Comparison of ENCODE assay signal across 11 cellular contexts in genomic region chr7:101935521-101936141, GRCh38.
A peak's percentile ranks its signal among the peaks of the same experiment; 100 is the strongest.
DNase-seq lines count a peak whose midpoint lies in the region; ATAC-seq and TF ChIP-seq lines count a peak whose summit lies in the region.
"Had no signal": no experiment of that assay in that cellular context is flagged by ENCODE, and none has a peak within 500 bp of the region (broad histone marks: within the 10 kb centered on the region; RNA-seq: fewer than 3 reads in every experiment).

No MANE protein-coding gene starts in this region.

- H3K36me3 ChIP-seq in A673 (ENCODE audit: insufficient read depth, low read length, poor library complexity, severe bottlenecking), result no peaks in the 10 kb centered on the region

- peaks cover under 1% of the 10 kb centered on the region for H3K9me3 ChIP-seq in A673 (ENCODE audit: low read depth, low read length, poor library complexity, severe bottlenecking)

- no peaks in the 10 kb centered on the region for H3K27me3 ChIP-seq in A673 (replicated peaks; ENCODE audit: insufficient read depth, low read depth, low read length, poor library complexity)

- H3K27ac ChIP-seq in RWPE1, result peak overlapping the region; percentile 38
- H3K27ac ChIP-seq in A673 (ENCODE audit: low read depth, low read length, poor library complexity, severe bottlenecking), result no peak overlapping the region

- no peak overlapping the region for H3K4me3 ChIP-seq in A673 (ENCODE audit: low read depth, low read length, poor library complexity, severe bottlenecking)

- POLR2A ChIA-PET in RWPE1 (lab: Yijun Ruan, JAX; ENCODE audit: low non-redundant PET), result no interaction called here
- POLR2A ChIA-PET in A673 (lab: Charles Lee; ENCODE audit: low non-redundant PET), result no interaction called here

- intact Hi-C loops in left ventricle myocardium superior (cut with micrococcal nuclease) (no loop called here), A673 (cut with micrococcal nuclease; ENCODE audit: unreplicated experiment) (no loop called here)

- CTCF ChIA-PET in RWPE1 (lab: Yijun Ruan, JAX), result no interaction called here
- CTCF ChIA-PET in A673 (lab: Charles Lee), result interaction anchor here (0.5 kb wide), 1 partner anchor 331 kb away, joined by 3 read pairs; no protein-coding TSS in a partner anchor

- H3K4me1 ChIP-seq in A673 (ENCODE audit: insufficient read depth, low read length, poor library complexity, severe bottlenecking), result peaks cover 19% of the 10 kb centered on the region

- DNase-seq in Ammon's horn (ENCODE audit: low spot score) (peak; percentile 46), RWPE1 (ENCODE audit: low spot score) (no peak), left ventricle myocardium superior (peak; percentile 81), omental fat pad (ENCODE audit: low spot score) (no peak), A673 (ENCODE audit: low spot score) (no peak), AG20443 (ENCODE audit: low spot score) (no peak), NAMALWA (ENCODE audit: low spot score) (no peak), GM10266 (ENCODE audit: extremely low spot score) (no peak)
- DNase-seq: activated naive CD4-positive, alpha-beta T cell treated with anti-CD3 and anti-CD28 coated beads, Interleukin-2, amount 10 ng/mL, durations not matched to agents 7 days and 5 days; Kasumi-1; NK-92 treated with Interleukin-12 subunit alpha and Interleukin-12 subunit beta, amount 100 ng/mL, for 24 hours had no signal

- ATAC-seq in left ventricle myocardium superior (peak; percentile 94), omental fat pad (ENCODE audit: low FRiP score) (peak; percentile 3)

- TF ChIP-seq CTCF in RWPE1 (conservative IDR thresholded peaks at IDR 0.05; ENCODE audit: low read depth) (no peak), omental fat pad (IDR thresholded peaks at IDR 0.05) (no peak), A673 (conservative IDR thresholded peaks at IDR 0.05; ENCODE audit: low read depth, low read length) (no peak), GM10266 (IDR thresholded peaks at IDR 0.05; ENCODE audit: control insufficient read depth, insufficient read depth, low read depth, missing control alignments) (no peak)

- no TSS peak for BruUV-seq in A673 (replicated peaks; lab: Mats Ljungman, UMichigan)

Comparison
In these comparisons a context has a peak if more than half of its experiments do, and no peak if none do; other contexts are left out.
1. DNase-seq: peak in Ammon's horn (single experiment) and left ventricle myocardium superior (single experiment); none in RWPE1 (single experiment), omental fat pad (single experiment), A673 (single experiment), AG20443 (single experiment), NAMALWA (single experiment) and GM10266 (single experiment).